In genomic region chr19:19514215-19514633, GRCh38 we compare ENCODE assay signal across 12 cellular contexts. TPM values are rescaled to one million over a fixed set of nuclear protein-coding genes. Genes with fewer than 3 reads are reported as not detected.
DNase-seq lines count a peak whose midpoint lies in the region; ATAC-seq and TF ChIP-seq lines count a peak whose summit lies in the region.
"Had no signal": no experiment of that assay in that cellular context is flagged by ENCODE, and none has a peak within 500 bp of the region (broad histone marks: within the 10 kb centered on the region; RNA-seq: fewer than 3 reads in every experiment).

No MANE protein-coding gene starts in this region.

- TF ChIP-seq CTCF in AG09319 (IDR thresholded peaks at IDR 0.05; ENCODE audit: low read depth, low read length) (no peak), ovary (IDR thresholded peaks at IDR 0.05) (no peak)

- WGBS in ovary, 3 donors = 12 to 17% (median 12%) methylated on average over 39 to 42 of the region's 42 CpGs

- H3K4me3 ChIP-seq in ovary = peak overlapping the region; percentile 9

- DNase-seq in AG09319 (ENCODE audit: extremely low read depth, low read depth) = peak; percentile 29
- DNase-seq in activated naive CD8-positive, alpha-beta T cell treated with anti-CD3 and anti-CD28 coated beads, Interleukin-2, amount 50 U/mL, for 24 hours = peak; percentile 31
- peak; percentile 89 for DNase-seq in cardiac septum (ENCODE audit: low spot score)
- peak; percentile 67 to 83 (median 80) for DNase-seq in ovary
- no peak for DNase-seq in stimulated activated naive CD4-positive, alpha-beta T cell treated with Interleukin-2 at 50 U/mL for 16 hours (lab: John Stamatoyannopoulos, UW)
- DNase-seq in NCI-H1092 (lab: John Stamatoyannopoulos, UW) = no peak
- DNase-seq: activated naive CD4-positive, alpha-beta T cell treated with anti-CD3 and anti-CD28 coated beads, Interleukin-2, amount 50 U/mL, for 16 hours; CD4-positive, CD25-positive, alpha-beta regulatory T cell; NCI-H526 had no signal

- no peak overlapping the region for H3K27ac ChIP-seq in ovary

- H3K27me3 Mint-ChIP-seq in activated naive CD8-positive, alpha-beta T cell treated with anti-CD3 and anti-CD28 coated beads, Interleukin-2, amount 50 U/mL, for 24 hours = no peaks in the 10 kb centered on the region
- H3K27me3 Mint-ChIP-seq: CD4-positive, CD25-positive, alpha-beta regulatory T cell had no signal

- peaks cover 24% of the 10 kb centered on the region for H3K4me1 Mint-ChIP-seq in activated naive CD8-positive, alpha-beta T cell treated with anti-CD3 and anti-CD28 coated beads, Interleukin-2, amount 50 U/mL, for 24 hours

- no peaks in the 10 kb centered on the region for H3K27me3 ChIP-seq in ovary

- H3K9me3 Mint-ChIP-seq in activated naive CD8-positive, alpha-beta T cell treated with anti-CD3 and anti-CD28 coated beads, Interleukin-2, amount 50 U/mL, for 24 hours = no peaks in the 10 kb centered on the region
- H3K9me3 Mint-ChIP-seq: CD4-positive, CD25-positive, alpha-beta regulatory T cell had no signal

- TF ChIP-seq EP300 in ovary (IDR thresholded peaks at IDR 0.05) = no peak

- no peaks in the 10 kb centered on the region for H3K9me3 ChIP-seq in ovary

- H3K36me3 ChIP-seq in ovary = no peaks in the 10 kb centered on the region

- peaks cover 7% of the 10 kb centered on the region for H3K4me1 ChIP-seq in ovary (ENCODE audit: insufficient read depth)

- H3K36me3 Mint-ChIP-seq in activated naive CD8-positive, alpha-beta T cell treated with anti-CD3 and anti-CD28 coated beads, Interleukin-2, amount 50 U/mL, for 24 hours (ENCODE audit: low read depth) = peaks cover 7% of the 10 kb centered on the region

- ATAC-seq in activated naive CD8-positive, alpha-beta T cell treated with anti-CD3 and anti-CD28 coated beads, Interleukin-2, amount 50 U/mL, for 24 hours = no peak
- ATAC-seq in GM18858 (IDR thresholded peaks at IDR 0.05; ENCODE audit: unreplicated experiment) (no peak), GM19328 (IDR thresholded peaks at IDR 0.05; ENCODE audit: unreplicated experiment) (no peak)

- H3K4me3 Mint-ChIP-seq in activated naive CD8-positive, alpha-beta T cell treated with anti-CD3 and anti-CD28 coated beads, Interleukin-2, amount 50 U/mL, for 24 hours = peak overlapping the region; percentile 46

- H3K27ac Mint-ChIP-seq in activated naive CD8-positive, alpha-beta T cell treated with anti-CD3 and anti-CD28 coated beads, Interleukin-2, amount 50 U/mL, for 24 hours = no peak overlapping the region

- TF ChIP-seq POLR2A in ovary (IDR thresholded peaks at IDR 0.05) = no peak

- intact Hi-C loops in cardiac septum (cut with DNase I) (no loop called here), ovary (cut with DNase I) (no loop called here)

RNA-seq across cellular contexts. Expression of gene TSSK6, which starts 1.1 kb away (rescaled TPM):
- 1.2 TPM for total RNA-seq in cardiac septum
- 1 to 10 TPM in 3 of 7 donors, under 1 TPM in 4; 0.76 to 1.8 (median 0.95) TPM for total RNA-seq in ovary
- 1 to 10 TPM in 1 of 2 donors, not detected in 1; 2.5 TPM for polyA plus RNA-seq in ovary

RNA-seq across cellular contexts. Expression of gene NDUFA13, which starts 1.8 kb away (rescaled TPM):
- total RNA-seq in cardiac septum (779 TPM), ovary (100 to 1,000 TPM in 6 of 7 donors, 10 to 100 TPM in 1; 46.5 to 291 (median 212) TPM)
- 100 to 1,000 TPM in 1 of 2 donors, 10 to 100 TPM in 1; 33.5 to 202 TPM for polyA plus RNA-seq in ovary

RNA-seq across cellular contexts. Expression of gene YJEFN3, which starts 14.5 kb away (rescaled TPM):
- 6.7 TPM for total RNA-seq in cardiac septum
- total RNA-seq in ovary = 1 to 10 TPM; 2.0 to 5.0 (median 3.5) TPM
- 1 to 10 TPM; 2.9 TPM for polyA plus RNA-seq in ovary
- polyA plus RNA-seq: CD4-positive, CD25-positive, alpha-beta regulatory T cell had no signal

RNA-seq across cellular contexts. Expression of gene CILP2, which starts 23.8 kb away (rescaled TPM):
- total RNA-seq in cardiac septum (0.24 TPM), ovary (1 to 10 TPM in 4 of 7 donors, under 1 TPM in 3; 0.48 to 9.7 (median 1.1) TPM)
- polyA plus RNA-seq in ovary = 1 to 10 TPM in 1 of 2 donors, under 1 TPM in 1; 0.28 to 1.0 TPM
- total RNA-seq: glomerular endothelial cell had no signal

Comparison
In these comparisons a context has a peak if more than half of its experiments do, and no peak if none do; other contexts are left out.
1. DNase-seq: peak in AG09319 (single experiment), activated naive CD8-positive, alpha-beta T cell treated with anti-CD3 and anti-CD28 coated beads, Interleukin-2, amount 50 U/mL, for 24 hours (single experiment), cardiac septum (single experiment) and ovary (5 of 5); none in stimulated activated naive CD4-positive, alpha-beta T cell treated with Interleukin-2 at 50 U/mL for 16 hours (single experiment) and NCI-H1092 (single experiment).